Comparison of ENCODE assay signal across 22 cellular contexts in genomic region chr3:52693071-52693470, GRCh38. TPM values are rescaled to one million over a fixed set of nuclear protein-coding genes. Genes with fewer than 3 reads are reported as not detected.
DNase-seq lines count a peak whose midpoint lies in the region; ATAC-seq, FAIRE-seq and TF ChIP-seq lines count a peak whose summit lies in the region.
"Had no signal": no experiment of that assay in that cellular context is flagged by ENCODE, and none has a peak within 500 bp of the region (broad histone marks: within the 10 kb centered on the region; RNA-seq: fewer than 3 reads in every experiment).

No MANE protein-coding gene starts in this region.

- POLR2A ChIA-PET in activated CD8-positive, alpha-beta T cell treated with anti-CD3 and anti-CD28 coated beads, Interleukin-2, amount 10 ng/mL, durations not matched to agents 7 days and 5 days (lab: Charles Lee): interaction anchor here (0.5 to 1.8 kb wide), 2 partner anchors 13 to 350 kb away, joined by 5 to 10 read pairs; partner anchors contain the start of genes GLT8D1 and SPCS1

- H3K9ac ChIP-seq in mesenchymal stem cell (ENCODE audit: low read length) (peak overlapping the region; percentile 6), mesendoderm (ENCODE audit: low read length) (no peak overlapping the region)

- H3K27ac ChIP-seq in mesenchymal stem cell (ENCODE audit: low read length, poor library complexity, severe bottlenecking) (no peak overlapping the region), mesendoderm (ENCODE audit: low read depth, low read length) (no peak overlapping the region)
- H3K27ac ChIP-seq: neutrophil, SK-N-MC, upper lobe of right lung had no signal

- no peak overlapping the region for H3K56ac ChIP-seq in mesendoderm (ENCODE audit: low read length)

- H3K9me3 Mint-ChIP-seq in stimulated activated naive CD8-positive, alpha-beta T cell treated with anti-CD3 and anti-CD28 coated beads, Interleukin-15, Interleukin-2, amounts not matched to agents 100 ng/mL and 50 ng/mL, for 24 hours: no peaks in the 10 kb centered on the region
- no peaks in the 10 kb centered on the region for H3K9me3 Mint-ChIP-seq in stimulated activated naive CD8-positive, alpha-beta T cell treated with anti-CD3 and anti-CD28 coated beads, Interleukin-15, amount 100 ng/mL, for 72 hours
- H3K9me3 Mint-ChIP-seq in activated CD8-positive, alpha-beta T cell treated with anti-CD3 and anti-CD28 coated beads, Interleukin-2, amount 10 ng/mL, durations not matched to agents 7 days and 5 days (ENCODE audit: insufficient read depth): no peaks in the 10 kb centered on the region
- no peaks in the 10 kb centered on the region for H3K9me3 Mint-ChIP-seq in type B pancreatic cell

- H3K4me3 ChIP-seq in mesenchymal stem cell (ENCODE audit: insufficient read depth in 1 of 2, low read depth in 1 of 2, low read length in 2 of 2) (no peak overlapping the region), mesendoderm (ENCODE audit: low read length) (no peak overlapping the region)
- H3K4me3 ChIP-seq: breast epithelium, SK-N-MC, upper lobe of right lung had no signal

- no peak for TF ChIP-seq CTCF in type B pancreatic cell (conservative IDR thresholded peaks at IDR 0.05)

- H3K18ac ChIP-seq in mesenchymal stem cell (ENCODE audit: low read depth in 1 of 2, low read length in 2 of 2) (no peak overlapping the region), mesendoderm (ENCODE audit: low read length) (no peak overlapping the region)

- no peak overlapping the region for H4K5ac ChIP-seq in mesendoderm (ENCODE audit: low read length)

- H3K4me1 ChIP-seq in mesenchymal stem cell (ENCODE audit: control insufficient read depth, insufficient read depth, low read depth, low read length) (no peaks in the 10 kb centered on the region), mesendoderm (ENCODE audit: control insufficient read depth, low read depth, low read length) (no peaks in the 10 kb centered on the region)
- H3K4me1 ChIP-seq: breast epithelium, upper lobe of right lung had no signal

- peaks cover 72% of the 10 kb centered on the region for H3K4me1 Mint-ChIP-seq in stimulated activated naive CD8-positive, alpha-beta T cell treated with anti-CD3 and anti-CD28 coated beads, Interleukin-15, Interleukin-2, amounts not matched to agents 100 ng/mL and 50 ng/mL, for 24 hours (ENCODE audit: low read depth)
- peaks cover 58% of the 10 kb centered on the region for H3K4me1 Mint-ChIP-seq in stimulated activated naive CD8-positive, alpha-beta T cell treated with anti-CD3 and anti-CD28 coated beads, Interleukin-15, amount 100 ng/mL, for 72 hours
- H3K4me1 Mint-ChIP-seq in activated CD8-positive, alpha-beta T cell treated with anti-CD3 and anti-CD28 coated beads, Interleukin-2, amount 10 ng/mL, durations not matched to agents 7 days and 5 days (ENCODE audit: low read depth): peaks cover 39% of the 10 kb centered on the region
- peaks cover 5% of the 10 kb centered on the region for H3K4me1 Mint-ChIP-seq in type B pancreatic cell (ENCODE audit: unreplicated experiment)

- H3K79me1 ChIP-seq in mesenchymal stem cell (replicated peaks; ENCODE audit: low read length, poor library complexity, severe bottlenecking) (peaks cover 13% of the 10 kb centered on the region), mesendoderm (ENCODE audit: low read length) (peaks cover 9% of the 10 kb centered on the region)

- H2AFZ ChIP-seq in mesenchymal stem cell (ENCODE audit: low read depth, low read length): no peak overlapping the region

- H3K36me3 ChIP-seq in mesenchymal stem cell (ENCODE audit: control insufficient read depth in 1 of 2, insufficient read depth in 2 of 2, low read depth in 1 of 2, low read length in 2 of 2) (peaks cover 33 to 99% of the 10 kb centered on the region in 2 experiments), mesendoderm (ENCODE audit: control insufficient read depth, insufficient read depth, low read length) (peaks cover 40% of the 10 kb centered on the region)
- H3K36me3 ChIP-seq: breast epithelium had no signal

- FAIRE-seq in GM12892 (lab: Jason Lieb, UNC): no peak
- FAIRE-seq: endometrium had no signal

- H3K9me3 ChIP-seq in mesenchymal stem cell (ENCODE audit: control insufficient read depth, low read length): no peaks in the 10 kb centered on the region
- H3K9me3 ChIP-seq: breast epithelium, neutrophil, upper lobe of right lung had no signal

- H2BK15ac ChIP-seq in mesenchymal stem cell (ENCODE audit: low read depth, poor library complexity, severe bottlenecking): no peak overlapping the region
- H2BK15ac ChIP-seq in mesendoderm (replicated peaks; ENCODE audit: low read depth): no peak overlapping the region

- H3K27me3 Mint-ChIP-seq in stimulated activated naive CD8-positive, alpha-beta T cell treated with anti-CD3 and anti-CD28 coated beads, Interleukin-15, Interleukin-2, amounts not matched to agents 100 ng/mL and 50 ng/mL, for 24 hours: no peaks in the 10 kb centered on the region
- H3K27me3 Mint-ChIP-seq in stimulated activated naive CD8-positive, alpha-beta T cell treated with anti-CD3 and anti-CD28 coated beads, Interleukin-15, amount 100 ng/mL, for 72 hours: no peaks in the 10 kb centered on the region
- H3K27me3 Mint-ChIP-seq in activated CD8-positive, alpha-beta T cell treated with anti-CD3 and anti-CD28 coated beads, Interleukin-2, amount 10 ng/mL, durations not matched to agents 7 days and 5 days (ENCODE audit: low read depth): no peaks in the 10 kb centered on the region
- H3K27me3 Mint-ChIP-seq in type B pancreatic cell: no peaks in the 10 kb centered on the region

- H3K4ac ChIP-seq in mesenchymal stem cell (ENCODE audit: low read depth in 1 of 2, low read length in 2 of 2): no peak overlapping the region
- H3K4ac ChIP-seq in mesendoderm (ENCODE audit: low read depth, low read length): no peak overlapping the region

- H3K4me2 ChIP-seq in mesenchymal stem cell (ENCODE audit: low read length, poor library complexity, severe bottlenecking): no peak overlapping the region
- no peak overlapping the region for H3K4me2 ChIP-seq in mesendoderm (ENCODE audit: low read length)

- H2BK120ac ChIP-seq in mesenchymal stem cell (ENCODE audit: low read depth, low read length): no peak overlapping the region
- no peak overlapping the region for H2BK120ac ChIP-seq in mesendoderm (ENCODE audit: low read depth, low read length)

- H2BK5ac ChIP-seq in mesenchymal stem cell (ENCODE audit: low read depth, low read length, poor library complexity, severe bottlenecking): no peak overlapping the region
- H2BK5ac ChIP-seq in mesendoderm (ENCODE audit: low read length): no peak overlapping the region

- H3K4me3 Mint-ChIP-seq in stimulated activated naive CD8-positive, alpha-beta T cell treated with anti-CD3 and anti-CD28 coated beads, Interleukin-15, Interleukin-2, amounts not matched to agents 100 ng/mL and 50 ng/mL, for 24 hours: no peak overlapping the region
- H3K4me3 Mint-ChIP-seq in stimulated activated naive CD8-positive, alpha-beta T cell treated with anti-CD3 and anti-CD28 coated beads, Interleukin-15, amount 100 ng/mL, for 72 hours: no peak overlapping the region
- no peak overlapping the region for H3K4me3 Mint-ChIP-seq in activated CD8-positive, alpha-beta T cell treated with anti-CD3 and anti-CD28 coated beads, Interleukin-2, amount 10 ng/mL, durations not matched to agents 7 days and 5 days
- H3K4me3 Mint-ChIP-seq in type B pancreatic cell: no peak overlapping the region

- peak overlapping the region; percentile 64 for H3K27ac Mint-ChIP-seq in stimulated activated naive CD8-positive, alpha-beta T cell treated with anti-CD3 and anti-CD28 coated beads, Interleukin-15, Interleukin-2, amounts not matched to agents 100 ng/mL and 50 ng/mL, for 24 hours
- peak overlapping the region in 1 of 2 donors; percentile 72 for H3K27ac Mint-ChIP-seq in stimulated activated naive CD8-positive, alpha-beta T cell treated with anti-CD3 and anti-CD28 coated beads, Interleukin-15, amount 100 ng/mL, for 72 hours
- peak overlapping the region; percentile 53 for H3K27ac Mint-ChIP-seq in activated CD8-positive, alpha-beta T cell treated with anti-CD3 and anti-CD28 coated beads, Interleukin-2, amount 10 ng/mL, durations not matched to agents 7 days and 5 days
- H3K27ac Mint-ChIP-seq in type B pancreatic cell: peak overlapping the region; percentile 80

- no peak overlapping the region for H4K8ac ChIP-seq in mesenchymal stem cell (ENCODE audit: low read length)
- H4K8ac ChIP-seq in mesendoderm (ENCODE audit: low read depth, low read length): no peak overlapping the region

- H2AK5ac ChIP-seq in mesenchymal stem cell (ENCODE audit: low read length, severe bottlenecking) (no peak overlapping the region), mesendoderm (ENCODE audit: low read length) (no peak overlapping the region)

- no peak for TF ChIP-seq POLR2A in GM12892 (IDR thresholded peaks at IDR 0.05; ENCODE audit: low read depth, low read length)

- ATAC-seq in stimulated activated naive CD8-positive, alpha-beta T cell treated with anti-CD3 and anti-CD28 coated beads, Interleukin-15, amount 100 ng/mL, for 72 hours: no peak
- no peak for ATAC-seq in activated CD8-positive, alpha-beta T cell treated with anti-CD3 and anti-CD28 coated beads, Interleukin-2, amount 10 ng/mL, durations not matched to agents 7 days and 5 days
- no peak for ATAC-seq in HG02973 (IDR thresholded peaks at IDR 0.05; ENCODE audit: unreplicated experiment)
- ATAC-seq: upper lobe of right lung had no signal

- H4K91ac ChIP-seq in mesenchymal stem cell (ENCODE audit: low read length): no peak overlapping the region

- peaks cover 10% of the 10 kb centered on the region for H3K79me2 ChIP-seq in mesendoderm (ENCODE audit: control insufficient read depth, insufficient read depth, low read length)

- H2BK12ac ChIP-seq in mesenchymal stem cell (ENCODE audit: low read length in 2 of 2): no peak overlapping the region

- no peak for DNase-seq in stimulated activated naive CD8-positive, alpha-beta T cell treated with anti-CD3 and anti-CD28 coated beads, Interleukin-15, amount 100 ng/mL, for 72 hours
- no peak for DNase-seq in activated CD8-positive, alpha-beta T cell treated with anti-CD3 and anti-CD28 coated beads, Interleukin-2, amount 10 ng/mL, durations not matched to agents 7 days and 5 days
- DNase-seq in mesenchymal stem cell: no peak
- no peak for DNase-seq in type B pancreatic cell (ENCODE audit: extremely low spot score, unreplicated experiment)
- no peak for DNase-seq in GM12892 (ENCODE audit: insufficient read length)
- DNase-seq in mesendoderm: no peak
- DNase-seq: activated CD4-positive, alpha-beta T cell treated with anti-CD3 and anti-CD28 coated beads for 1 hour; AML-193; cortex of kidney; DMS79 treated with DMSO at 0.1 percent for 48 hours; NCI-H1105 treated with DMSO at 0.1 percent for 48 hours; NCI-H2107; NCI-H524; RPMI8226; stimulated activated CD4-positive, alpha-beta T cell treated with anti-CD3 and anti-CD28 coated beads, Interleukin-4, amount 100 ng/mL, for 1 hour; upper lobe of right lung had no signal

- H3K23ac ChIP-seq in mesenchymal stem cell (ENCODE audit: low read length in 2 of 2) (no peak overlapping the region), mesendoderm (ENCODE audit: low read length) (no peak overlapping the region)

- H3K27me3 ChIP-seq in mesenchymal stem cell (ENCODE audit: control insufficient read depth in 1 of 2, insufficient read depth in 1 of 2, low read length in 2 of 2): no peaks in the 10 kb centered on the region
- no peaks in the 10 kb centered on the region for H3K27me3 ChIP-seq in mesendoderm (ENCODE audit: insufficient read depth, low read length, poor library complexity)
- H3K27me3 ChIP-seq: breast epithelium, neutrophil, upper lobe of right lung had no signal

- CTCF ChIA-PET in activated CD8-positive, alpha-beta T cell treated with anti-CD3 and anti-CD28 coated beads, Interleukin-2, amount 10 ng/mL, durations not matched to agents 7 days and 5 days (lab: Charles Lee): interaction anchor here (0.7 to 0.9 kb wide), 2 partner anchors 61 to 191 kb away, joined by 3 read pairs; no protein-coding TSS in a partner anchor

- H3K36me3 Mint-ChIP-seq in stimulated activated naive CD8-positive, alpha-beta T cell treated with anti-CD3 and anti-CD28 coated beads, Interleukin-15, Interleukin-2, amounts not matched to agents 100 ng/mL and 50 ng/mL, for 24 hours (ENCODE audit: low read depth): peaks cover 93% of the 10 kb centered on the region
- H3K36me3 Mint-ChIP-seq in activated CD8-positive, alpha-beta T cell treated with anti-CD3 and anti-CD28 coated beads, Interleukin-2, amount 10 ng/mL, durations not matched to agents 7 days and 5 days (ENCODE audit: low read depth): peaks cover 81% of the 10 kb centered on the region
- peaks cover 58% of the 10 kb centered on the region for H3K36me3 Mint-ChIP-seq in type B pancreatic cell

- H3K14ac ChIP-seq in mesenchymal stem cell (ENCODE audit: low read length in 2 of 2): no peak overlapping the region

RNA-seq across cellular contexts. Expression of gene GNL3, which starts 7.2 kb away (rescaled TPM):
- 10 to 100 TPM; 85.5 to 86.2 TPM for total RNA-seq in activated CD8-positive, alpha-beta T cell treated with anti-CD3 and anti-CD28 coated beads, Interleukin-2, amount 10 ng/mL, durations not matched to agents 7 days and 5 days
- 92.6 TPM for polyA plus RNA-seq in mesenchymal stem cell (2013, experiment 1 of 2)
- 94.1 TPM for polyA plus RNA-seq in mesenchymal stem cell (2013, experiment 2 of 2)
- 114 and 118 TPM in 2 replicates for total RNA-seq in type B pancreatic cell (ENCODE audit: low replicate concordance)
- polyA plus RNA-seq in GM12892 (2012; ENCODE audit: missing spikeins): 191 TPM
- 356 TPM for polyA plus RNA-seq in mesendoderm (2013, experiment 1 of 2)
- polyA plus RNA-seq in mesendoderm (2013, experiment 2 of 2): 367 TPM

RNA-seq across cellular contexts. Expression of gene PBRM1, which starts 7.4 kb away (rescaled TPM):
- 10 to 100 TPM; 83.2 to 91.8 TPM for total RNA-seq in activated CD8-positive, alpha-beta T cell treated with anti-CD3 and anti-CD28 coated beads, Interleukin-2, amount 10 ng/mL, durations not matched to agents 7 days and 5 days
- 28.8 TPM for polyA plus RNA-seq in mesenchymal stem cell (2013, experiment 1 of 2)
- polyA plus RNA-seq in mesenchymal stem cell (2013, experiment 2 of 2): 26.4 TPM
- total RNA-seq in type B pancreatic cell (ENCODE audit: low replicate concordance): 78.3 and 88.6 TPM in 2 replicates
- polyA plus RNA-seq in GM12892 (2012; ENCODE audit: missing spikeins): 28.7 TPM
- 56.0 TPM for polyA plus RNA-seq in mesendoderm (2013, experiment 1 of 2)
- polyA plus RNA-seq in mesendoderm (2013, experiment 2 of 2): 55.8 TPM

RNA-seq across cellular contexts. Expression of gene GLT8D1, which starts 12.5 kb away (rescaled TPM):
- 10 to 100 TPM; 36.4 to 38.2 TPM for total RNA-seq in activated CD8-positive, alpha-beta T cell treated with anti-CD3 and anti-CD28 coated beads, Interleukin-2, amount 10 ng/mL, durations not matched to agents 7 days and 5 days
- 82.3 TPM for polyA plus RNA-seq in mesenchymal stem cell (2013, experiment 1 of 2)
- polyA plus RNA-seq in mesenchymal stem cell (2013, experiment 2 of 2): 82.1 TPM
- total RNA-seq in type B pancreatic cell (ENCODE audit: low replicate concordance): 66.1 and 72.7 TPM in 2 replicates
- 48.0 TPM for polyA plus RNA-seq in GM12892 (2012; ENCODE audit: missing spikeins)
- 18.9 TPM for polyA plus RNA-seq in mesendoderm (2013, experiment 1 of 2)
- polyA plus RNA-seq in mesendoderm (2013, experiment 2 of 2): 18.7 TPM

RNA-seq across cellular contexts. Expression of gene SPCS1, which starts 12.8 kb away (rescaled TPM):
- total RNA-seq in activated CD8-positive, alpha-beta T cell treated with anti-CD3 and anti-CD28 coated beads, Interleukin-2, amount 10 ng/mL, durations not matched to agents 7 days and 5 days: 100 to 1,000 TPM in 1 of 2 experiments, 10 to 100 TPM in 1; 96.1 to 105 TPM
- 153 TPM for polyA plus RNA-seq in mesenchymal stem cell (2013, experiment 1 of 2)
- 151 TPM for polyA plus RNA-seq in mesenchymal stem cell (2013, experiment 2 of 2)
- 102 and 119 TPM in 2 replicates for total RNA-seq in type B pancreatic cell (ENCODE audit: low replicate concordance)
- 176 TPM for polyA plus RNA-seq in GM12892 (2012; ENCODE audit: missing spikeins)
- 117 TPM for polyA plus RNA-seq in mesendoderm (2013, experiment 1 of 2)
- 118 TPM for polyA plus RNA-seq in mesendoderm (2013, experiment 2 of 2)
